10 cellular contexts compared by ENCODE assay signal in genomic region chr22:45970709-45971388, GRCh38. TPM values are rescaled to one million over a fixed set of nuclear protein-coding genes. Genes with fewer than 3 reads are reported as not detected.
DNase-seq lines count a peak whose midpoint lies in the region; ATAC-seq and TF ChIP-seq lines count a peak whose summit lies in the region.
"Had no signal": no experiment of that assay in that cellular context is flagged by ENCODE, and none has a peak within 500 bp of the region (broad histone marks: within the 10 kb centered on the region; RNA-seq: fewer than 3 reads in every experiment).

No MANE protein-coding gene starts in this region.

- peaks cover 3 to 9% of the 10 kb centered on the region in 2 donors for H3K4me1 Mint-ChIP-seq in effector memory CD8-positive, alpha-beta T cell (ENCODE audit: low read depth in 2 of 2)

- H3K27me3 Mint-ChIP-seq in effector memory CD8-positive, alpha-beta T cell, result peaks cover 59 to 84% of the 10 kb centered on the region in 2 donors

- H3K27ac Mint-ChIP-seq in effector memory CD8-positive, alpha-beta T cell, result no peak overlapping the region

- TF ChIP-seq CTCF in fibroblast of mammary gland (conservative IDR thresholded peaks at IDR 0.05; ENCODE audit: control insufficient read depth, insufficient read depth, low read depth, low read length) (no peak), psoas muscle (IDR thresholded peaks at IDR 0.05) (no peak)

- intact Hi-C loops in psoas muscle (cut with DNase I), result loop anchor here in 1 of 2 donors (5.0 kb wide), 1 partner anchor 334 kb away; no protein-coding TSS in a partner anchor

- H3K36me3 Mint-ChIP-seq in effector memory CD8-positive, alpha-beta T cell (ENCODE audit: insufficient read depth), result no peaks in the 10 kb centered on the region

- H3K9me3 Mint-ChIP-seq in effector memory CD8-positive, alpha-beta T cell, result no peaks in the 10 kb centered on the region

- 3 to 4% (median 3%) methylated on average over 32 to 38 of the region's 38 CpGs for WGBS in psoas muscle, 3 donors

- H3K4me1 ChIP-seq in psoas muscle, result peaks cover 8% of the 10 kb centered on the region

- H3K27ac ChIP-seq in psoas muscle, result no peak overlapping the region

- DNase-seq in ELF-1 (ENCODE audit: low read depth, low spot score) (peak; percentile 60), NCI-H69 (lab: John Stamatoyannopoulos, UW) (peak; percentile 72), fibroblast of mammary gland (ENCODE audit: low read depth) (peak; percentile 47), psoas muscle (no peak), LoVo (ENCODE audit: low spot score) (no peak), pons (ENCODE audit: low spot score) (no peak)
- DNase-seq in effector memory CD8-positive, alpha-beta T cell, result no peak
- DNase-seq: activated T-cell treated with anti-CD3 and anti-CD28 coated beads, Interleukin-2, amount 50 U/mL, for 48 hours; NCI-H187 had no signal

- peak overlapping the region in 1 of 2 donors; percentile 38 for H3K4me3 Mint-ChIP-seq in effector memory CD8-positive, alpha-beta T cell

- peak overlapping the region; percentile 21 for H3K4me3 ChIP-seq in fibroblast of mammary gland (ENCODE audit: control insufficient read depth, low read depth, low read length)
- H3K4me3 ChIP-seq in psoas muscle, result peak overlapping the region; percentile 50

- ATAC-seq in psoas muscle, result no peak
- ATAC-seq in HG03520 (IDR thresholded peaks at IDR 0.05; ENCODE audit: unreplicated experiment), result no peak
- no peak for ATAC-seq in effector memory CD8-positive, alpha-beta T cell (replicated peaks)

- no peaks in the 10 kb centered on the region for H3K36me3 ChIP-seq in psoas muscle (ENCODE audit: insufficient read depth in 1 of 2, low read depth in 1 of 2)

- H3K9me3 ChIP-seq in psoas muscle, result no peaks in the 10 kb centered on the region

- peaks cover 0 to 96% (median 32%) of the 10 kb centered on the region in 3 donors for H3K27me3 ChIP-seq in psoas muscle (ENCODE audit: insufficient read depth in 3 of 3, low read length in 2 of 3)

RNA-seq across cellular contexts. Expression of gene WNT7B, which starts 6.1 kb away (rescaled TPM):
- total RNA-seq in psoas muscle, result not detected
- polyA plus RNA-seq in psoas muscle, result under 1 TPM in 1 of 3 donors, not detected in 2; 0.05 TPM

Comparison
In these comparisons a context has a peak if more than half of its experiments do, and no peak if none do; other contexts are left out.
1. DNase-seq: peak in ELF-1 (single experiment), NCI-H69 (single experiment) and fibroblast of mammary gland (single experiment); none in psoas muscle (0 of 2), LoVo (single experiment), pons (single experiment) and effector memory CD8-positive, alpha-beta T cell (0 of 3).